Comparison of ENCODE assay signal across 15 cellular contexts in genomic region chrX:103927030-103927429, GRCh38. TPM values are rescaled to one million over a fixed set of nuclear protein-coding genes. Genes with fewer than 3 reads are reported as not detected.
DNase-seq lines count a peak whose midpoint lies in the region; ATAC-seq and TF ChIP-seq lines count a peak whose summit lies in the region.
"Had no signal": no experiment of that assay in that cellular context is flagged by ENCODE, and none has a peak within 500 bp of the region (broad histone marks: within the 10 kb centered on the region; RNA-seq: fewer than 3 reads in every experiment).

No MANE protein-coding gene starts in this region.

- H3K27me3 Mint-ChIP-seq in activated CD4-positive, alpha-beta T cell treated with anti-CD3 and anti-CD28 coated beads, Interleukin-2, amount 10 ng/mL, durations not matched to agents 24 days and 14 days: no peaks in the 10 kb centered on the region
- H3K27me3 Mint-ChIP-seq in mesothelial cell of epicardium (ENCODE audit: low read depth): no peaks in the 10 kb centered on the region
- H3K27me3 Mint-ChIP-seq: activated CD8-positive, alpha-beta memory T cell treated with anti-CD3 and anti-CD28 coated beads, Interleukin-2, amount 10 ng/mL, durations not matched to agents 7 days and 5 days; central memory CD8-positive, alpha-beta T cell had no signal

- H3K4me3 Mint-ChIP-seq in activated CD4-positive, alpha-beta T cell treated with anti-CD3 and anti-CD28 coated beads, Interleukin-2, amount 10 ng/mL, durations not matched to agents 24 days and 14 days: no peak overlapping the region
- H3K4me3 Mint-ChIP-seq in mesothelial cell of epicardium: no peak overlapping the region
- H3K4me3 Mint-ChIP-seq: activated CD8-positive, alpha-beta memory T cell treated with anti-CD3 and anti-CD28 coated beads, Interleukin-2, amount 10 ng/mL, durations not matched to agents 7 days and 5 days; central memory CD8-positive, alpha-beta T cell; natural killer cell; WTC11 had no signal

- ATAC-seq in GM19043 (IDR thresholded peaks at IDR 0.05; ENCODE audit: low read depth, unreplicated experiment): peak; percentile 67
- ATAC-seq in GM21825 (IDR thresholded peaks at IDR 0.05; ENCODE audit: unreplicated experiment): peak; percentile 72
- ATAC-seq in HG03378 (IDR thresholded peaks at IDR 0.05; ENCODE audit: unreplicated experiment): peak; percentile 70
- ATAC-seq: activated CD8-positive, alpha-beta memory T cell treated with anti-CD3 and anti-CD28 coated beads, Interleukin-2, amount 10 ng/mL, durations not matched to agents 7 days and 5 days; natural killer cell; WTC11 had no signal

- no peaks in the 10 kb centered on the region for H3K9me3 Mint-ChIP-seq in activated CD4-positive, alpha-beta T cell treated with anti-CD3 and anti-CD28 coated beads, Interleukin-2, amount 10 ng/mL, durations not matched to agents 24 days and 14 days
- peaks cover 13% of the 10 kb centered on the region for H3K9me3 Mint-ChIP-seq in mesothelial cell of epicardium
- H3K9me3 Mint-ChIP-seq: central memory CD8-positive, alpha-beta T cell; natural killer cell; WTC11 had no signal

- H3K4me1 Mint-ChIP-seq in activated CD4-positive, alpha-beta T cell treated with anti-CD3 and anti-CD28 coated beads, Interleukin-2, amount 10 ng/mL, durations not matched to agents 24 days and 14 days: peaks cover 9% of the 10 kb centered on the region
- H3K4me1 Mint-ChIP-seq in mesothelial cell of epicardium: no peaks in the 10 kb centered on the region
- H3K4me1 Mint-ChIP-seq: WTC11 had no signal

- DNase-seq in activated CD4-positive, alpha-beta T cell treated with anti-CD3 and anti-CD28 coated beads, Interleukin-2, amount 10 ng/mL, durations not matched to agents 24 days and 14 days: no peak
- no peak for DNase-seq in effector CD4-positive, alpha-beta T cell
- DNase-seq in NCI-H1930 (lab: John Stamatoyannopoulos, UW): no peak
- no peak for DNase-seq in mesothelial cell of epicardium (ENCODE audit: low spot score in 2 of 2, unreplicated experiment in 2 of 2)
- DNase-seq: activated CD8-positive, alpha-beta memory T cell treated with anti-CD3 and anti-CD28 coated beads, Interleukin-2, amount 10 ng/mL, durations not matched to agents 7 days and 5 days; effector memory CD4-positive, alpha-beta T cell; natural killer cell; NCI-H1436; NCI-H446; small intestine had no signal

- no peak overlapping the region for H3K27ac Mint-ChIP-seq in activated CD4-positive, alpha-beta T cell treated with anti-CD3 and anti-CD28 coated beads, Interleukin-2, amount 10 ng/mL, durations not matched to agents 24 days and 14 days
- H3K27ac Mint-ChIP-seq in mesothelial cell of epicardium: no peak overlapping the region
- H3K27ac Mint-ChIP-seq: activated CD8-positive, alpha-beta memory T cell treated with anti-CD3 and anti-CD28 coated beads, Interleukin-2, amount 10 ng/mL, durations not matched to agents 7 days and 5 days; natural killer cell; WTC11 had no signal

- intact Hi-C loops in activated CD4-positive, alpha-beta T cell treated with anti-CD3 and anti-CD28 coated beads, Interleukin-2, amount 10 ng/mL, durations not matched to agents 24 days and 14 days (cut with micrococcal nuclease): no loop called here

- peaks cover 10% of the 10 kb centered on the region for H3K36me3 Mint-ChIP-seq in activated CD4-positive, alpha-beta T cell treated with anti-CD3 and anti-CD28 coated beads, Interleukin-2, amount 10 ng/mL, durations not matched to agents 24 days and 14 days (ENCODE audit: low read depth)
- no peaks in the 10 kb centered on the region for H3K36me3 Mint-ChIP-seq in mesothelial cell of epicardium
- H3K36me3 Mint-ChIP-seq: natural killer cell, WTC11 had no signal

- no peak for TF ChIP-seq CTCF in mesothelial cell of epicardium (IDR thresholded peaks at IDR 0.05; ENCODE audit: unreplicated experiment)

RNA-seq across cellular contexts. Expression of gene TMSB15B, which starts 35.4 kb away (rescaled TPM):
- total RNA-seq in activated CD4-positive, alpha-beta T cell treated with anti-CD3 and anti-CD28 coated beads, Interleukin-2, amount 10 ng/mL, durations not matched to agents 24 days and 14 days: 7.3 and 8.7 TPM in 2 replicates
- total RNA-seq in mesothelial cell of epicardium: 20.5 to 25.7 TPM (median 20.9 TPM) in 3 replicates
